ENCODE assay signal across 13 cellular contexts in genomic region chr2:144630459-144631215, GRCh38.
DNase-seq lines count a peak whose midpoint lies in the region; ATAC-seq and TF ChIP-seq lines count a peak whose summit lies in the region.
"Had no signal": no experiment of that assay in that cellular context is flagged by ENCODE, and none has a peak within 500 bp of the region (broad histone marks: within the 10 kb centered on the region; RNA-seq: fewer than 3 reads in every experiment).

No MANE protein-coding gene starts in this region.

- in situ Hi-C loops in G401 (cut with HindIII; ENCODE audit: low sequenced_read_pairs): no loop called here

- peaks cover 3% of the 10 kb centered on the region for H3K9me3 Mint-ChIP-seq in memory B cell

- TF ChIP-seq CTCF in WERI-Rb-1 (IDR thresholded peaks at IDR 0.05; ENCODE audit: low read depth, low read length): no peak

- no peaks in the 10 kb centered on the region for H3K27me3 ChIP-seq in WERI-Rb-1 (ENCODE audit: insufficient read depth, low read depth, severe bottlenecking)
- H3K27me3 ChIP-seq: heart left ventricle had no signal

- ATAC-seq in GM18868 (IDR thresholded peaks at IDR 0.05; ENCODE audit: unreplicated experiment) (peak; percentile 94), GM21717 (IDR thresholded peaks at IDR 0.05; ENCODE audit: unreplicated experiment) (peak; percentile 96), HG03439 (IDR thresholded peaks at IDR 0.05; ENCODE audit: unreplicated experiment) (peak; percentile 59), memory B cell (ENCODE audit: low read depth) (peak; percentile 51)

- no peak overlapping the region for H3K27ac Mint-ChIP-seq in memory B cell

- H3K4me3 Mint-ChIP-seq in memory B cell: no peak overlapping the region

- H3K27me3 Mint-ChIP-seq in memory B cell: no peaks in the 10 kb centered on the region

- H3K36me3 ChIP-seq in WERI-Rb-1: no peaks in the 10 kb centered on the region
- H3K36me3 ChIP-seq: heart left ventricle had no signal

- no peaks in the 10 kb centered on the region for H3K9me3 ChIP-seq in WERI-Rb-1 (ENCODE audit: severe bottlenecking)

- H3K4me3 ChIP-seq in WERI-Rb-1 (ENCODE audit: low read depth, low read length): no peak overlapping the region
- H3K4me3 ChIP-seq: GM23248, heart left ventricle had no signal

- no peaks in the 10 kb centered on the region for H3K36me3 Mint-ChIP-seq in memory B cell

- H3K4me1 Mint-ChIP-seq in memory B cell: peaks cover 6% of the 10 kb centered on the region

- DNase-seq in memory B cell (ENCODE audit: low spot score in 2 of 2): no peak
- no peak for DNase-seq in G401 (ENCODE audit: low spot score)
- DNase-seq in cerebellar nuclear complex (lab: John Stamatoyannopoulos, UW): no peak
- no peak for DNase-seq in NCI-H2029 (lab: John Stamatoyannopoulos, UW)
- DNase-seq in WERI-Rb-1: no peak
- DNase-seq: activated effector memory CD4-positive, alpha-beta T cell treated with anti-CD3 and anti-CD28 coated beads, Interleukin-2, amount 50 U/mL, for 16 hours; DMS53; heart left ventricle; NK-92 treated with Interleukin-12 subunit alpha and Interleukin-12 subunit beta, amount 100 ng/mL, for 24 hours had no signal

- H3K27ac ChIP-seq in WERI-Rb-1: no peak overlapping the region
- H3K27ac ChIP-seq: GM23248, heart left ventricle had no signal
